Comparison of ENCODE assay signal across 1 cellular context in genomic region chr20:57435498-57436222, GRCh38.
TF ChIP-seq lines count a peak whose summit lies in the region.

No MANE protein-coding gene starts in this region.

TF ChIP-seq in HepG2, 621 proteins besides CTCF, POLR2A, EP300 and RAD21 (continued from another document and continues in another):
- TF ChIP-seq ZNF782 (CRISPR knock-in tag; IDR thresholded peaks at IDR 0.05; ENCODE audit: borderline replicate concordance) (no peak), ZBTB14 (CRISPR knock-in tag; IDR thresholded peaks at IDR 0.05) (0 out of 2 replicates have a peak, but pooled peaks have one; percentile 40), ZNF446 (CRISPR knock-in tag; IDR thresholded peaks at IDR 0.05) (no peak; the same call in 1 of the 2 replicates), HDAC1 (CRISPR knock-in tag; IDR thresholded peaks at IDR 0.05) (peak; percentile 81), ZNF350 (CRISPR knock-in tag; IDR thresholded peaks at IDR 0.05; ENCODE audit: borderline replicate concordance, low read depth) (no peak; the same call in 1 of the 2 replicates), ZNF567 (CRISPR knock-in tag; IDR thresholded peaks at IDR 0.05; ENCODE audit: borderline replicate concordance) (no peak), KMT2A (CRISPR knock-in tag; IDR thresholded peaks at IDR 0.05) (no peak), ZNF510 (CRISPR knock-in tag; IDR thresholded peaks at IDR 0.05; ENCODE audit: low read depth) (no peak), ADNP (CRISPR knock-in tag; IDR thresholded peaks at IDR 0.05) (no peak), PAX8 (CRISPR knock-in tag; IDR thresholded peaks at IDR 0.05; ENCODE audit: borderline replicate concordance) (no peak), KDM5A (IDR thresholded peaks at IDR 0.05; ENCODE audit: borderline replicate concordance, low read length) (no peak), PRMT3 (CRISPR knock-in tag; IDR thresholded peaks at IDR 0.05; ENCODE audit: borderline replicate concordance, low read depth) (no peak; the same call in 1 of the 2 replicates), SIN3A (IDR thresholded peaks at IDR 0.05; ENCODE audit: borderline replicate concordance, low read depth, low read length) (no peak), ATF6 (CRISPR knock-in tag; conservative IDR thresholded peaks at IDR 0.05) (no peak), ZNF552 (CRISPR knock-in tag; IDR thresholded peaks at IDR 0.05; ENCODE audit: borderline replicate concordance) (no peak), ZNF44 (CRISPR knock-in tag; IDR thresholded peaks at IDR 0.05) (peak; percentile 89; the same call in 1 of the 2 replicates), ZBTB37 (CRISPR knock-in tag; IDR thresholded peaks at IDR 0.05) (no peak), ZNF615 (CRISPR knock-in tag; IDR thresholded peaks at IDR 0.05; ENCODE audit: borderline replicate concordance) (no peak), JUND (CRISPR knock-in tag; IDR thresholded peaks at IDR 0.05) (peak; percentile 59; the same call in 1 of the 2 replicates), ZSCAN31 (CRISPR knock-in tag; IDR thresholded peaks at IDR 0.05; ENCODE audit: low read depth) (no peak), CC2D1A (CRISPR knock-in tag; IDR thresholded peaks at IDR 0.05) (no peak), HBP1 (CRISPR knock-in tag; IDR thresholded peaks at IDR 0.05; ENCODE audit: low read depth) (no peak), EZH2 (conservative IDR thresholded peaks at IDR 0.05; ENCODE audit: low read depth, low read length) (no peak), HNRNPUL1 (IDR thresholded peaks at IDR 0.05; ENCODE audit: low read depth, low read length) (no peak), KDM2A (CRISPR knock-in tag; IDR thresholded peaks at IDR 0.05; ENCODE audit: borderline replicate concordance, low read depth) (peak; percentile 42; the same call in 1 of the 2 replicates), IRX3 (CRISPR knock-in tag; IDR thresholded peaks at IDR 0.05; ENCODE audit: borderline replicate concordance, low read depth) (no peak), PHF8 (CRISPR knock-in tag; IDR thresholded peaks at IDR 0.05) (0 out of 2 replicates have a peak, but pooled peaks have one; percentile 27), ZFP36 (IDR thresholded peaks at IDR 0.05; ENCODE audit: borderline replicate concordance, low read depth, low read length, partially characterized antibody) (no peak), KLF9 (CRISPR knock-in tag; IDR thresholded peaks at IDR 0.05; ENCODE audit: low read depth) (no peak), TOE1 (CRISPR knock-in tag; IDR thresholded peaks at IDR 0.05) (no peak), MEIS1 (CRISPR knock-in tag; IDR thresholded peaks at IDR 0.05; ENCODE audit: borderline replicate concordance) (no peak), ZFP36L1 (CRISPR knock-in tag; IDR thresholded peaks at IDR 0.05) (no peak), FOSL1 (CRISPR knock-in tag; IDR thresholded peaks at IDR 0.05; ENCODE audit: borderline replicate concordance) (no peak), RFXANK (CRISPR knock-in tag; IDR thresholded peaks at IDR 0.05) (no peak), ARNTL (CRISPR knock-in tag; IDR thresholded peaks at IDR 0.05) (no peak), ZNF713 (CRISPR knock-in tag; IDR thresholded peaks at IDR 0.05) (no peak), MAFG (CRISPR knock-in tag; IDR thresholded peaks at IDR 0.05) (no peak), ZNF7 (CRISPR knock-in tag; IDR thresholded peaks at IDR 0.05) (no peak), ZNF274 (CRISPR knock-in tag; IDR thresholded peaks at IDR 0.05) (peak; percentile 86; the same call in 1 of the 2 replicates), SETDB1 (CRISPR knock-in tag; IDR thresholded peaks at IDR 0.05; ENCODE audit: borderline replicate concordance) (no peak), ZNF577 (CRISPR knock-in tag; IDR thresholded peaks at IDR 0.05; ENCODE audit: borderline replicate concordance, low read depth) (no peak), LCORL (IDR thresholded peaks at IDR 0.05) (no peak), LCORL (CRISPR knock-in tag; IDR thresholded peaks at IDR 0.05) (0 out of 2 replicates have a peak, but pooled peaks have one; percentile 33), ZBTB38 (CRISPR knock-in tag; IDR thresholded peaks at IDR 0.05) (no peak), HNRNPH1 (optimal IDR thresholded peaks at IDR 0.05; ENCODE audit: low read depth, low read length) (peak; percentile 50), ZNF10 (CRISPR knock-in tag; IDR thresholded peaks at IDR 0.05; ENCODE audit: borderline replicate concordance, low read depth) (no peak), ZZZ3 (CRISPR knock-in tag; IDR thresholded peaks at IDR 0.05; ENCODE audit: borderline replicate concordance) (no peak)
- TF ChIP-seq, protein P1, sequence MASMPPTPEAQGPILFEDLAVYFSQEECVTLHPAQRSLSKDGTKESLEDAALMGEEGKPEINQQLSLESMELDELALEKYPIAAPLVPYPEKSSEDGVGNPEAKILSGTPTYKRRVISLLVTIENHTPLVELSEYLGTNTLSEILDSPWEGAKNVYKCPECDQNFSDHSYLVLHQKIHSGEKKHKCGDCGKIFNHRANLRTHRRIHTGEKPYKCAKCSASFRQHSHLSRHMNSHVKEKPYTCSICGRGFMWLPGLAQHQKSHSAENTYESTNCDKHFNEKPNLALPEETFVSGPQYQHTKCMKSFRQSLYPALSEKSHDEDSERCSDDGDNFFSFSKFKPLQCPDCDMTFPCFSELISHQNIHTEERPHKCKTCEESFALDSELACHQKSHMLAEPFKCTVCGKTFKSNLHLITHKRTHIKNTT (CRISPR knock-in tag; IDR thresholded peaks at IDR 0.05), result no peak
- TF ChIP-seq, protein P2, sequence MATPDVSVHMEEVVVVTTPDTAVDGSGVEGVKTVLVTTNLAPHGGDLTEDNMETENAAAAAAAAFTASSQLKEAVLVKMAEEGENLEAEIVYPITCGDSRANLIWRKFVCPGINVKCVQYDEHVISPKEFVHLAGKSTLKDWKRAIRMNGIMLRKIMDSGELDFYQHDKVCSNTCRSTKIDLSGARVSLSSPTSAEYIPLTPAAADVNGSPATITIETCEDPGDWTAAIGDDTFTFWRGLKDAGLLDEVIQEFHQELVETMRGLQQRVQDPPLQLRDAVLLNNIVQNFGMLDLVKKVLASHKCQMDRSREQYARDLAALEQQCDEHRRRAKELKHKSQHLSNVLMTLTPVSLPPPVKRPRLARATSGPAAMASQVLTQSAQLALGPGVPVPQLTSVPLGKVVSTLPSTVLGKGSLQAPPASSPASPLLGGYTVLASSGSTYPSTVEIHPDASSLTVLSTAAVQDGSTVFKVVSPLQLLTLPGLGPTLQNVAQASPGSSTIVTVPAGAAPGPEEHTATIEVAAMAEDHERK (CRISPR knock-in tag; IDR thresholded peaks at IDR 0.05; ENCODE audit: low read depth), result no peak
- TF ChIP-seq, protein P3, sequence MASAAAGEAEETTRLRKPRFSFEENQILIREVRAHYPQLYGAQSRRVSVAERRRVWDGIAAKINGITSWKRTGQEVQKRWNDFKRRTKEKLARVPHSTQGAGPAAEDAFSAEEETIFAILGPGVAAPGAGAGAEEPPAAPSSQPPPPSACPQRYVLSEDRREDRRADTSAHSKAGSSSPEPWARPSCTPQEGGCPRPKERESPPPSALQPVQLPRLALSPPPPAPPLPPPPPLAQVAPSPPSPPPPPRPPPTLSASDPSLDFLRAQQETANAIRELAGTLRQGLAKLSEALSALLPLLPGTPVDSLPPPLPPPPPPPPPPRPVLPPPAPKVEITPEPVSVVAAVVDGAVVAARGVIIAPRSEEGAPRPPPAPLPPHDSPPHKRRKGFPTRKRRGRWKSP (CRISPR knock-in tag; IDR thresholded peaks at IDR 0.05), result peak; percentile 67; the same call in 1 of the 2 replicates
- TF ChIP-seq, protein P4, sequence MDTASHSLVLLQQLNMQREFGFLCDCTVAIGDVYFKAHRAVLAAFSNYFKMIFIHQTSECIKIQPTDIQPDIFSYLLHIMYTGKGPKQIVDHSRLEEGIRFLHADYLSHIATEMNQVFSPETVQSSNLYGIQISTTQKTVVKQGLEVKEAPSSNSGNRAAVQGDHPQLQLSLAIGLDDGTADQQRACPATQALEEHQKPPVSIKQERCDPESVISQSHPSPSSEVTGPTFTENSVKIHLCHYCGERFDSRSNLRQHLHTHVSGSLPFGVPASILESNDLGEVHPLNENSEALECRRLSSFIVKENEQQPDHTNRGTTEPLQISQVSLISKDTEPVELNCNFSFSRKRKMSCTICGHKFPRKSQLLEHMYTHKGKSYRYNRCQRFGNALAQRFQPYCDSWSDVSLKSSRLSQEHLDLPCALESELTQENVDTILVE (CRISPR knock-in tag; IDR thresholded peaks at IDR 0.05), result no peak
- TF ChIP-seq, protein P5, sequence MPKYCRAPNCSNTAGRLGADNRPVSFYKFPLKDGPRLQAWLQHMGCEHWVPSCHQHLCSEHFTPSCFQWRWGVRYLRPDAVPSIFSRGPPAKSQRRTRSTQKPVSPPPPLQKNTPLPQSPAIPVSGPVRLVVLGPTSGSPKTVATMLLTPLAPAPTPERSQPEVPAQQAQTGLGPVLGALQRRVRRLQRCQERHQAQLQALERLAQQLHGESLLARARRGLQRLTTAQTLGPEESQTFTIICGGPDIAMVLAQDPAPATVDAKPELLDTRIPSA (CRISPR knock-in tag; IDR thresholded peaks at IDR 0.05; ENCODE audit: borderline replicate concordance), result no peak
- TF ChIP-seq, protein P6, sequence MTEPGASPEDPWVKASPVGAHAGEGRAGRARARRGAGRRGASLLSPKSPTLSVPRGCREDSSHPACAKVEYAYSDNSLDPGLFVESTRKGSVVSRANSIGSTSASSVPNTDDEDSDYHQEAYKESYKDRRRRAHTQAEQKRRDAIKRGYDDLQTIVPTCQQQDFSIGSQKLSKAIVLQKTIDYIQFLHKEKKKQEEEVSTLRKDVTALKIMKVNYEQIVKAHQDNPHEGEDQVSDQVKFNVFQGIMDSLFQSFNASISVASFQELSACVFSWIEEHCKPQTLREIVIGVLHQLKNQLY (CRISPR knock-in tag; IDR thresholded peaks at IDR 0.05), result no peak
- TF ChIP-seq, protein P7, sequence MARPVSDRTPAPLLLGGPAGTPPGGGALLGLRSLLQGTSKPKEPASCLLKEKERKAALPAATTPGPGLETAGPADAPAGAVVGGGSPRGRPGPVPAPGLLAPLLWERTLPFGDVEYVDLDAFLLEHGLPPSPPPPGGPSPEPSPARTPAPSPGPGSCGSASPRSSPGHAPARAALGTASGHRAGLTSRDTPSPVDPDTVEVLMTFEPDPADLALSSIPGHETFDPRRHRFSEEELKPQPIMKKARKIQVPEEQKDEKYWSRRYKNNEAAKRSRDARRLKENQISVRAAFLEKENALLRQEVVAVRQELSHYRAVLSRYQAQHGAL (CRISPR knock-in tag; IDR thresholded peaks at IDR 0.05; ENCODE audit: not compliant biosample characterization), result no peak
- TF ChIP-seq, protein P8, sequence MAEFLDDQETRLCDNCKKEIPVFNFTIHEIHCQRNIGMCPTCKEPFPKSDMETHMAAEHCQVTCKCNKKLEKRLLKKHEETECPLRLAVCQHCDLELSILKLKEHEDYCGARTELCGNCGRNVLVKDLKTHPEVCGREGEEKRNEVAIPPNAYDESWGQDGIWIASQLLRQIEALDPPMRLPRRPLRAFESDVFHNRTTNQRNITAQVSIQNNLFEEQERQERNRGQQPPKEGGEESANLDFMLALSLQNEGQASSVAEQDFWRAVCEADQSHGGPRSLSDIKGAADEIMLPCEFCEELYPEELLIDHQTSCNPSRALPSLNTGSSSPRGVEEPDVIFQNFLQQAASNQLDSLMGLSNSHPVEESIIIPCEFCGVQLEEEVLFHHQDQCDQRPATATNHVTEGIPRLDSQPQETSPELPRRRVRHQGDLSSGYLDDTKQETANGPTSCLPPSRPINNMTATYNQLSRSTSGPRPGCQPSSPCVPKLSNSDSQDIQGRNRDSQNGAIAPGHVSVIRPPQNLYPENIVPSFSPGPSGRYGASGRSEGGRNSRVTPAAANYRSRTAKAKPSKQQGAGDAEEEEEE (CRISPR knock-in tag; IDR thresholded peaks at IDR 0.05; ENCODE audit: borderline replicate concordance), result no peak
